Comparison of ENCODE assay signal across 9 cellular contexts in the genomic region with DNA sequence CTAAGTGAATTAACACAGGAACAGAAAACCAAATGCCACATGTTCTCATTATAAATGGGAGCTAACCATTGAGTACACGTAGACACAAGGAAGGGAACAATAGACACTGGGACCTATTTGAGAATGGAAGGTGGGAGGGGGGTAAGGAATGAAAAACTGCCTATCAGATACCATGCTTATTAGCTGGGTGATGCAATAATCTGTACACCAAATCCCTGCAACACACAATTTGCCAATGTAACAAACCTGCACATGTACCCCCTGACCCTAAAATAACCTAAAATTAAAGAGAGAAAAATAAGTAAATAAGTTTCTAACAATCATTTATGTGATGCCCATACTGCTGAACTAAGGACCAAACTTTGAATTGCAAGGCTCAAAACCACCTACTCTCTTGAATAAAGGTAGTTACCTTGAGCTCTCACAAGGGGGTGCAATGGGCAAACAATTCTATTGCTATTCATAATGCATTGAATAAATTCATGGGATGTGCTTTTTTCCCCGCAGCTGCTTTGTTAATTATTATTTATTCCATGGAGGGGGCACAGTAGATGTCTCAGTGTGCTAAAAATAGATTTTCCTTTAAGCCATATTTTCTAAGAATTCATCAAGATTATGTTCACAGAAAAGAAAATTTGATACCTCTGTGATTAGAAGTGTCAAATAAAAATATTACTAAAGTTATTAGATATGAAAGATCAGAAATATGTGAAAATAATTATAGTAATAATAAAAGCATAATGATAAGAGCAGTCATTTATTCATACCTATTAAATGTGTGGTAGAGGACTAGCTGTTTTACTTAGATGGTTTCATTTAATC.
DNase-seq lines count a peak whose midpoint lies in the region; ATAC-seq and TF ChIP-seq lines count a peak whose summit lies in the region.
"Had no signal": no experiment of that assay in that cellular context is flagged by ENCODE, and none has a peak within 500 bp of the region (broad histone marks: within the 10 kb centered on the region; RNA-seq: fewer than 3 reads in every experiment).

No MANE protein-coding gene starts in this region.

- H3K36me3 Mint-ChIP-seq in stimulated activated naive B cell treated with anti-CD40 and anti-IgM and Interleukin-4, amounts not matched to agents 10 μg/mL and 1 μg/mL and 100 μg/mL, for 72 hours = no peaks in the 10 kb centered on the region

- H3K27me3 ChIP-seq in adipocyte (replicated peaks; ENCODE audit: control insufficient read depth, insufficient read depth, low read length) (peaks cover 11% of the 10 kb centered on the region), right atrium auricular region (no peaks in the 10 kb centered on the region)

- H3K9ac ChIP-seq in adipocyte (ENCODE audit: low read length) = no peak overlapping the region

- no peak overlapping the region for H3K27ac Mint-ChIP-seq in stimulated activated naive B cell treated with anti-CD40 and anti-IgM and Interleukin-4, amounts not matched to agents 10 μg/mL and 1 μg/mL and 100 μg/mL, for 72 hours
- H3K27ac Mint-ChIP-seq: stimulated activated naive CD8-positive, alpha-beta T cell treated with anti-CD3 and anti-CD28 coated beads, Interleukin-15, Interleukin-2, amounts not matched to agents 100 ng/mL and 50 ng/mL, for 24 hours had no signal

- H3K4me1 ChIP-seq in adipocyte (ENCODE audit: control insufficient read depth, insufficient read depth, low read length) (no peaks in the 10 kb centered on the region), right atrium auricular region (no peaks in the 10 kb centered on the region)

- peaks cover 14% of the 10 kb centered on the region for H3K9me3 ChIP-seq in adipocyte (ENCODE audit: control insufficient read depth, low read length)
- H3K9me3 ChIP-seq in right atrium auricular region = peaks cover 0 to 3% of the 10 kb centered on the region in 2 donors

- ATAC-seq in HG02763 (IDR thresholded peaks at IDR 0.05; ENCODE audit: unreplicated experiment) = peak; percentile 54
- ATAC-seq in stimulated activated naive B cell treated with anti-CD40 and anti-IgM and Interleukin-4, amounts not matched to agents 10 μg/mL and 1 μg/mL and 100 μg/mL, for 72 hours (replicated peaks) = peak; percentile 63 to 66
- ATAC-seq in HG03280 (IDR thresholded peaks at IDR 0.05; ENCODE audit: unreplicated experiment) = no peak

- H3K4me3 Mint-ChIP-seq in stimulated activated naive B cell treated with anti-CD40 and anti-IgM and Interleukin-4, amounts not matched to agents 10 μg/mL and 1 μg/mL and 100 μg/mL, for 72 hours = no peak overlapping the region
- H3K4me3 Mint-ChIP-seq: stimulated activated naive CD8-positive, alpha-beta T cell treated with anti-CD3 and anti-CD28 coated beads, Interleukin-15, Interleukin-2, amounts not matched to agents 100 ng/mL and 50 ng/mL, for 24 hours had no signal

- H3K36me3 ChIP-seq in adipocyte (ENCODE audit: control insufficient read depth, insufficient read depth, low read length, severe bottlenecking) (no peaks in the 10 kb centered on the region), right atrium auricular region (no peaks in the 10 kb centered on the region)

- DNase-seq in SIG-M5 treated with dmso at 0.1 percent for 504 hours (lab: John Stamatoyannopoulos, UW; ENCODE audit: unreplicated experiment) (peak; percentile 41), SIG-M5 (lab: John Stamatoyannopoulos, UW) (no peak), NCI-H2227 (lab: John Stamatoyannopoulos, UW; ENCODE audit: unreplicated experiment) (peak; percentile 37), adipocyte (ENCODE audit: low read depth) (peak; percentile 90), right atrium auricular region (ENCODE audit: low spot score) (no peak)
- no peak for DNase-seq in stimulated activated naive B cell treated with anti-CD40 and anti-IgM and Interleukin-4, amounts not matched to agents 10 μg/mL and 1 μg/mL and 100 μg/mL, for 72 hours

- H3K9me3 Mint-ChIP-seq in stimulated activated naive B cell treated with anti-CD40 and anti-IgM and Interleukin-4, amounts not matched to agents 10 μg/mL and 1 μg/mL and 100 μg/mL, for 72 hours = no peaks in the 10 kb centered on the region
- H3K9me3 Mint-ChIP-seq: stimulated activated naive CD8-positive, alpha-beta T cell treated with anti-CD3 and anti-CD28 coated beads, Interleukin-15, Interleukin-2, amounts not matched to agents 100 ng/mL and 50 ng/mL, for 24 hours had no signal

- peak; percentile 45 to 79 for TF ChIP-seq CTCF in right atrium auricular region (IDR thresholded peaks at IDR 0.05)

- no peaks in the 10 kb centered on the region for H3K4me1 Mint-ChIP-seq in stimulated activated naive B cell treated with anti-CD40 and anti-IgM and Interleukin-4, amounts not matched to agents 10 μg/mL and 1 μg/mL and 100 μg/mL, for 72 hours

- H3K27ac ChIP-seq in right atrium auricular region = no peak overlapping the region

- no peak overlapping the region for H3K4me3 ChIP-seq in adipocyte (ENCODE audit: low read length)
- H3K4me3 ChIP-seq in right atrium auricular region = no peak overlapping the region

- H3K27me3 Mint-ChIP-seq in stimulated activated naive B cell treated with anti-CD40 and anti-IgM and Interleukin-4, amounts not matched to agents 10 μg/mL and 1 μg/mL and 100 μg/mL, for 72 hours = peaks cover 22 to 37% of the 10 kb centered on the region in 2 donors

Comparison
In these comparisons a context has a peak if more than half of its experiments do, and no peak if none do; other contexts are left out.
1. DNase-seq: peak in SIG-M5 treated with dmso at 0.1 percent for 504 hours (single experiment), NCI-H2227 (single experiment) and adipocyte (single experiment); none in SIG-M5 (single experiment), right atrium auricular region (single experiment) and stimulated activated naive B cell treated with anti-CD40 and anti-IgM and Interleukin-4, amounts not matched to agents 10 μg/mL and 1 μg/mL and 100 μg/mL, for 72 hours (single experiment).